Comparison of ENCODE assay signal across 11 cellular contexts in genomic region chr17:64498308-64499203, GRCh38. TPM values are rescaled to one million over a fixed set of nuclear protein-coding genes. Genes with fewer than 3 reads are reported as not detected.
DNase-seq lines count a peak whose midpoint lies in the region; ATAC-seq, FAIRE-seq and TF ChIP-seq lines count a peak whose summit lies in the region.
"Had no signal": no experiment of that assay in that cellular context is flagged by ENCODE, and none has a peak within 500 bp of the region (broad histone marks: within the 10 kb centered on the region; RNA-seq: fewer than 3 reads in every experiment).

No MANE protein-coding gene starts in this region.

- H3K9me3 ChIP-seq in ES-I3 (ENCODE audit: control insufficient read depth, insufficient read depth, low read length) (no peaks in the 10 kb centered on the region), Karpas-422 (ENCODE audit: low read length) (no peaks in the 10 kb centered on the region), astrocyte (ENCODE audit: insufficient read depth, low read depth, low read length) (no peaks in the 10 kb centered on the region)
- H3K9me3 ChIP-seq: heart left ventricle had no signal

- no peak for ATAC-seq in natural killer cell
- no peak for ATAC-seq in GM19397 (IDR thresholded peaks at IDR 0.05; ENCODE audit: unreplicated experiment)
- no peak for ATAC-seq in GM19452 (IDR thresholded peaks at IDR 0.05; ENCODE audit: unreplicated experiment)
- ATAC-seq: heart left ventricle had no signal

- peaks cover 40% of the 10 kb centered on the region for H3K36me3 ChIP-seq in ES-I3 (ENCODE audit: insufficient read depth, low read length)
- peaks cover 50% of the 10 kb centered on the region for H3K36me3 ChIP-seq in Karpas-422 (ENCODE audit: insufficient read depth, low read length)
- peaks cover 60% of the 10 kb centered on the region for H3K36me3 ChIP-seq in astrocyte (ENCODE audit: insufficient read depth, low read length)

- H3K27me3 ChIP-seq in Karpas-422 (ENCODE audit: low read length) (no peaks in the 10 kb centered on the region), astrocyte (ENCODE audit: insufficient read depth, low read length) (no peaks in the 10 kb centered on the region)
- H3K27me3 ChIP-seq: heart left ventricle had no signal

- H3K4me1 Mint-ChIP-seq in astrocyte (ENCODE audit: low read depth, unreplicated experiment): peaks cover 54% of the 10 kb centered on the region
- H3K4me1 Mint-ChIP-seq in natural killer cell: peaks cover 78 to 89% of the 10 kb centered on the region in 2 donors

- H3K4me2 ChIP-seq in Karpas-422 (ENCODE audit: low read depth, low read length, poor library complexity, severe bottlenecking) (peak overlapping the region; percentile 81), astrocyte (ENCODE audit: low read length) (peak overlapping the region; percentile 91)

- H3K36me3 Mint-ChIP-seq in astrocyte (ENCODE audit: low read depth, unreplicated experiment) (peaks cover 12% of the 10 kb centered on the region), natural killer cell (peaks cover 53% of the 10 kb centered on the region)

- no peak for TF ChIP-seq CTCF in astrocyte (IDR thresholded peaks at IDR 0.05; ENCODE audit: insufficient read depth, low read depth, low read length)
- TF ChIP-seq CTCF in natural killer cell (IDR thresholded peaks at IDR 0.05): no peak

- H3K9me2 ChIP-seq in Karpas-422 (replicated peaks; ENCODE audit: insufficient read depth, low read length): no peaks in the 10 kb centered on the region

- DNase-seq in Karpas-422 (peak; percentile 52), astrocyte (ENCODE audit: low read depth) (no peak), natural killer cell (no peak), OCI-M2 (lab: John Stamatoyannopoulos, UW; ENCODE audit: unreplicated experiment) (no peak), iPS-NIHi11 (ENCODE audit: low spot score) (no peak)
- DNase-seq: activated gamma-delta T cell treated with Interleukin-2 at 50 U/mL for 16 hours; heart left ventricle; NK-92 treated with Interleukin-12 subunit alpha and Interleukin-12 subunit beta, amount 100 ng/mL, for 24 hours had no signal

- intact Hi-C loops in natural killer cell (cut with micrococcal nuclease): no loop called here

- 0 out of 2 replicates have a peak overlapping the region, but pooled peaks have one; percentile 1 for H3K9ac ChIP-seq in ES-I3 (ENCODE audit: low read depth, low read length)
- H3K9ac ChIP-seq in Karpas-422 (ENCODE audit: low read length): peak overlapping the region; percentile 91
- peak overlapping the region; percentile 81 for H3K9ac ChIP-seq in astrocyte (ENCODE audit: low read length)

- H4K20me1 ChIP-seq in Karpas-422 (ENCODE audit: insufficient read depth, low read depth, low read length): peaks cover 47% of the 10 kb centered on the region
- H4K20me1 ChIP-seq in astrocyte (ENCODE audit: insufficient read depth, low read length): peaks cover 72% of the 10 kb centered on the region

- H3K79me2 ChIP-seq in Karpas-422 (ENCODE audit: low read length): peaks cover 40% of the 10 kb centered on the region
- peaks cover 75% of the 10 kb centered on the region for H3K79me2 ChIP-seq in astrocyte (ENCODE audit: insufficient read depth, low read length)

- no peak for FAIRE-seq in astrocyte (lab: Jason Lieb, UNC)

- peak overlapping the region; percentile 70 for H3K4me3 Mint-ChIP-seq in astrocyte (ENCODE audit: unreplicated experiment)
- peak overlapping the region; percentile 100 for H3K4me3 Mint-ChIP-seq in natural killer cell

- H3K27ac Mint-ChIP-seq in astrocyte (ENCODE audit: unreplicated experiment) (peak overlapping the region; percentile 90), natural killer cell (peak overlapping the region; percentile 97 to 99)

- peak overlapping the region; percentile 89; the same call in 1 of the 2 replicates for H3K4me3 ChIP-seq in Karpas-422 (ENCODE audit: low read length)
- no peak overlapping the region for H3K4me3 ChIP-seq in astrocyte (ENCODE audit: insufficient read depth, low read depth, low read length)

- H3K27me3 Mint-ChIP-seq in astrocyte (ENCODE audit: low read depth, unreplicated experiment) (no peaks in the 10 kb centered on the region), natural killer cell (ENCODE audit: low read depth in 2 of 2) (no peaks in the 10 kb centered on the region)

- peaks cover 23% of the 10 kb centered on the region; the same call in 1 of the 2 replicates for H3K4me1 ChIP-seq in ES-I3 (ENCODE audit: insufficient read depth, low read length)
- peaks cover 84% of the 10 kb centered on the region for H3K4me1 ChIP-seq in Karpas-422 (ENCODE audit: low read length)
- peaks cover 38% of the 10 kb centered on the region for H3K4me1 ChIP-seq in astrocyte (ENCODE audit: insufficient read depth, low read length)

- no peaks in the 10 kb centered on the region for H3K9me3 Mint-ChIP-seq in astrocyte (ENCODE audit: unreplicated experiment)
- H3K9me3 Mint-ChIP-seq in natural killer cell: no peaks in the 10 kb centered on the region

- H2AFZ ChIP-seq in Karpas-422 (ENCODE audit: low read length) (no peak overlapping the region), astrocyte (ENCODE audit: low read depth, low read length) (no peak overlapping the region)

- H3K27ac ChIP-seq in Karpas-422 (ENCODE audit: low read length) (peak overlapping the region; percentile 87), astrocyte (ENCODE audit: low read depth, low read length) (peak overlapping the region; percentile 16)

RNA-seq across cellular contexts. Expression of gene POLG2, which starts 1.7 kb away (rescaled TPM):
- 18.6 and 25.3 TPM in 2 replicates for total RNA-seq in Karpas-422 (2014; rRNA removed; shearing (Covaris generic); ENCODE audit: low replicate concordance)
- total RNA-seq in astrocyte (13.7 and 16.2 TPM in 2 replicates), natural killer cell (10 to 100 TPM; 34.7 to 65.3 (median 41.2) TPM)

RNA-seq across cellular contexts. Expression of gene DDX5, which starts 7.5 kb away (rescaled TPM):
- 369 and 432 TPM in 2 replicates for total RNA-seq in Karpas-422 (2014; rRNA removed; shearing (Covaris generic); ENCODE audit: low replicate concordance)
- total RNA-seq in astrocyte: 549 and 555 TPM in 2 replicates
- 1,000 to 10,000 TPM; 2,956 to 3,334 (median 3,276) TPM for total RNA-seq in natural killer cell

RNA-seq across cellular contexts. Expression of gene CEP95, which starts 8.2 kb away (rescaled TPM):
- total RNA-seq in Karpas-422 (2014; rRNA removed; shearing (Covaris generic); ENCODE audit: low replicate concordance): 42.2 and 62.1 TPM in 2 replicates
- total RNA-seq in astrocyte: 29.7 and 35.2 TPM in 2 replicates
- total RNA-seq in natural killer cell: 100 to 1,000 TPM; 152 to 187 (median 186) TPM

RNA-seq across cellular contexts. Expression of gene MILR1, which starts 49.6 kb away (rescaled TPM):
- 104 and 156 TPM in 2 replicates for total RNA-seq in Karpas-422 (2014; rRNA removed; shearing (Covaris generic); ENCODE audit: low replicate concordance)
- total RNA-seq in astrocyte (0.91 and 1.9 TPM in 2 replicates), natural killer cell (10 to 100 TPM in 1 of 3 donors, 1 to 10 TPM in 2; 2.2 to 12.0 (median 3.3) TPM)

Comparison
In these comparisons a context has a peak if more than half of its experiments do, and no peak if none do; other contexts are left out.
1. H3K9ac ChIP-seq: peak in every context shown above with its lines; median percentile 91 in Karpas-422; 81 in astrocyte; 1 in ES-I3.